9 cellular contexts compared by ENCODE assay signal in genomic region chr2:101706819-101707177, GRCh38. TPM values are rescaled to one million over a fixed set of nuclear protein-coding genes. Genes with fewer than 3 reads are reported as not detected.
DNase-seq lines count a peak whose midpoint lies in the region; ATAC-seq and TF ChIP-seq lines count a peak whose summit lies in the region.
"Had no signal": no experiment of that assay in that cellular context is flagged by ENCODE, and none has a peak within 500 bp of the region (broad histone marks: within the 10 kb centered on the region; RNA-seq: fewer than 3 reads in every experiment).

No MANE protein-coding gene starts in this region.

- no peak overlapping the region for H3K4me3 ChIP-seq in breast epithelium
- no peak overlapping the region for H3K4me3 ChIP-seq in WERI-Rb-1 (ENCODE audit: low read depth, low read length)
- no peak overlapping the region for H3K4me3 ChIP-seq in upper lobe of right lung

- intact Hi-C loops in CD4-positive, alpha-beta T cell (cut with DNase I, micrococcal nuclease): no loop called here
- intact Hi-C loops in breast epithelium (cut with DNase I; ENCODE audit: low total_unique reads) (no loop called here), head of caudate nucleus (cut with DNase I) (no loop called here), upper lobe of right lung (cut with DNase I) (no loop called here)

- H3K36me3 ChIP-seq in breast epithelium (no peaks in the 10 kb centered on the region), WERI-Rb-1 (peaks cover 48% of the 10 kb centered on the region), upper lobe of right lung (no peaks in the 10 kb centered on the region)

- H3K9me3 Mint-ChIP-seq in CD4-positive, alpha-beta T cell: no peaks in the 10 kb centered on the region

- H3K4me3 Mint-ChIP-seq in CD4-positive, alpha-beta T cell: peak overlapping the region; percentile 67

- H3K4me1 Mint-ChIP-seq in CD4-positive, alpha-beta T cell (ENCODE audit: low read depth): peaks cover 90% of the 10 kb centered on the region

- no peak overlapping the region for H3K27ac Mint-ChIP-seq in CD4-positive, alpha-beta T cell

- no peaks in the 10 kb centered on the region for H3K27me3 ChIP-seq in CD4-positive, alpha-beta T cell (ENCODE audit: control insufficient read depth, insufficient read depth, low read length)
- no peaks in the 10 kb centered on the region for H3K27me3 ChIP-seq in breast epithelium
- no peaks in the 10 kb centered on the region for H3K27me3 ChIP-seq in WERI-Rb-1 (ENCODE audit: insufficient read depth, low read depth, severe bottlenecking)
- H3K27me3 ChIP-seq in upper lobe of right lung: no peaks in the 10 kb centered on the region

- no peak for DNase-seq in CD4-positive, alpha-beta T cell
- DNase-seq in breast epithelium (ENCODE audit: low spot score in 2 of 2): no peak
- DNase-seq in WERI-Rb-1: no peak
- DNase-seq in head of caudate nucleus: no peak
- no peak for DNase-seq in activated CD4-positive, CD25-positive, alpha-beta regulatory T cell (lab: John Stamatoyannopoulos, UW)
- no peak for DNase-seq in upper lobe of right lung
- DNase-seq: NK-92 treated with Interleukin-12 subunit alpha and Interleukin-12 subunit beta, amount 100 ng/mL, for 24 hours had no signal

- peaks cover 3% of the 10 kb centered on the region for H3K36me3 Mint-ChIP-seq in CD4-positive, alpha-beta T cell (ENCODE audit: low read depth)

- TF ChIP-seq CTCF in CD4-positive, alpha-beta T cell (IDR thresholded peaks at IDR 0.05): no peak
- TF ChIP-seq CTCF in breast epithelium (IDR thresholded peaks at IDR 0.05): no peak
- no peak for TF ChIP-seq CTCF in WERI-Rb-1 (IDR thresholded peaks at IDR 0.05; ENCODE audit: low read depth, low read length)
- no peak for TF ChIP-seq CTCF in upper lobe of right lung (IDR thresholded peaks at IDR 0.05)

- H3K4me1 ChIP-seq in breast epithelium: no peaks in the 10 kb centered on the region
- H3K4me1 ChIP-seq in upper lobe of right lung: peaks cover 63% of the 10 kb centered on the region

- H3K27me3 Mint-ChIP-seq in CD4-positive, alpha-beta T cell: no peaks in the 10 kb centered on the region

- peak; percentile 62 for ATAC-seq in CD4-positive, alpha-beta T cell (ENCODE audit: poor library complexity)
- ATAC-seq in GM19372 (IDR thresholded peaks at IDR 0.05; ENCODE audit: low read depth, unreplicated experiment): peak; percentile 52
- ATAC-seq in HG03159 (IDR thresholded peaks at IDR 0.05; ENCODE audit: unreplicated experiment): peak; percentile 65
- no peak for ATAC-seq in upper lobe of right lung

- H3K9me3 ChIP-seq in CD4-positive, alpha-beta T cell (ENCODE audit: control insufficient read depth, low read length): no peaks in the 10 kb centered on the region
- H3K9me3 ChIP-seq in breast epithelium: no peaks in the 10 kb centered on the region
- no peaks in the 10 kb centered on the region for H3K9me3 ChIP-seq in WERI-Rb-1 (ENCODE audit: severe bottlenecking)
- H3K9me3 ChIP-seq in upper lobe of right lung: no peaks in the 10 kb centered on the region

- POLR2A ChIA-PET in CD4-positive, alpha-beta T cell (lab: Charles Lee): interaction anchor here (0.6 to 3.9 kb wide), 5 partner anchors 10 to 398 kb away, joined by 3 to 64 read pairs (median 4); partner anchors contain the start of gene MAP4K4

- TF ChIP-seq POLR2A in breast epithelium (IDR thresholded peaks at IDR 0.05): no peak

- CTCF ChIA-PET in CD4-positive, alpha-beta T cell (lab: Charles Lee): interaction anchor here (1.0 kb wide), 1 partner anchor 19 kb away, joined by 3 read pairs; no protein-coding TSS in a partner anchor

- H3K27ac ChIP-seq in CD4-positive, alpha-beta T cell (ENCODE audit: low read depth, low read length): peak overlapping the region; percentile 40
- H3K27ac ChIP-seq in breast epithelium (peak overlapping the region; percentile 55 to 65), WERI-Rb-1 (no peak overlapping the region), upper lobe of right lung (no peak overlapping the region)

RNA-seq across cellular contexts. Expression of gene MAP4K4, which starts 9.3 kb away (rescaled TPM):
- 10 to 100 TPM; 92.8 to 94.0 TPM for total RNA-seq in CD4-positive, alpha-beta T cell
- total RNA-seq in breast epithelium (10 to 100 TPM; 62.1 to 89.1 (median 74.7) TPM), upper lobe of right lung (88.7 TPM)

Comparison
In these comparisons a context has a peak if more than half of its experiments do, and no peak if none do; other contexts are left out.
1. H3K27ac ChIP-seq: peak in CD4-positive, alpha-beta T cell (single experiment) and breast epithelium (2 of 2); none in WERI-Rb-1 (single experiment) and upper lobe of right lung (single experiment).